ENCODE assay signal across 14 cellular contexts in genomic region chr10:35463105-35463867, GRCh38.
DNase-seq lines count a peak whose midpoint lies in the region; ATAC-seq and TF ChIP-seq lines count a peak whose summit lies in the region.
"Had no signal": no experiment of that assay in that cellular context is flagged by ENCODE, and none has a peak within 500 bp of the region (broad histone marks: within the 10 kb centered on the region; RNA-seq: fewer than 3 reads in every experiment).

No MANE protein-coding gene starts in this region.

- peaks cover 2% of the 10 kb centered on the region for H3K9me3 Mint-ChIP-seq in activated naive CD8-positive, alpha-beta T cell treated with anti-CD3 and anti-CD28 coated beads, Interleukin-2, amount 10 ng/mL, durations not matched to agents 7 days and 5 days
- H3K9me3 Mint-ChIP-seq in activated naive CD8-positive, alpha-beta T cell treated with anti-CD3 and anti-CD28 coated beads, Interleukin-2, amount 50 U/mL, for 24 hours, result no peaks in the 10 kb centered on the region
- H3K9me3 Mint-ChIP-seq in WTC11, result no peaks in the 10 kb centered on the region

- no peak for DNase-seq in activated naive CD8-positive, alpha-beta T cell treated with anti-CD3 and anti-CD28 coated beads, Interleukin-2, amount 10 ng/mL, durations not matched to agents 7 days and 5 days
- no peak for DNase-seq in activated naive CD8-positive, alpha-beta T cell treated with anti-CD3 and anti-CD28 coated beads, Interleukin-2, amount 50 U/mL, for 24 hours
- DNase-seq in WTC11 (ENCODE audit: low spot score) (no peak), inferior parietal cortex (ENCODE audit: extremely low spot score) (peak; percentile 59), superior temporal gyrus (ENCODE audit: extremely low spot score) (peak; percentile 59), NCI-H446 (lab: John Stamatoyannopoulos, UW) (no peak), cerebellar cortex (ENCODE audit: low spot score) (no peak), RWPE1 (ENCODE audit: low spot score) (no peak)
- DNase-seq: effector CD8-positive, alpha-beta T cell; foreskin keratinocyte; Karpas-422; NCI-H446 treated with DMSO at 0.1 percent for 48 hours had no signal

- TF ChIP-seq CTCF in WTC11 (IDR thresholded peaks at IDR 0.05) (no peak), RWPE1 (conservative IDR thresholded peaks at IDR 0.05; ENCODE audit: low read depth) (no peak)

- H3K27me3 Mint-ChIP-seq in activated naive CD8-positive, alpha-beta T cell treated with anti-CD3 and anti-CD28 coated beads, Interleukin-2, amount 10 ng/mL, durations not matched to agents 7 days and 5 days, result no peaks in the 10 kb centered on the region
- no peaks in the 10 kb centered on the region for H3K27me3 Mint-ChIP-seq in activated naive CD8-positive, alpha-beta T cell treated with anti-CD3 and anti-CD28 coated beads, Interleukin-2, amount 50 U/mL, for 24 hours
- no peaks in the 10 kb centered on the region for H3K27me3 Mint-ChIP-seq in WTC11 (ENCODE audit: low read depth)

- POLR2A ChIA-PET in activated naive CD8-positive, alpha-beta T cell treated with anti-CD3 and anti-CD28 coated beads, Interleukin-2, amount 10 ng/mL, durations not matched to agents 7 days and 5 days (lab: Charles Lee), result interaction anchor here (0.5 kb wide), 1 partner anchor 331 kb away, joined by 4 read pairs; no protein-coding TSS in a partner anchor
- POLR2A ChIA-PET in WTC11 (lab: Charles Lee), result no interaction called here
- POLR2A ChIA-PET in RWPE1 (lab: Yijun Ruan, JAX; ENCODE audit: low non-redundant PET), result no interaction called here

- peak overlapping the region; percentile 73 for H3K27ac Mint-ChIP-seq in activated naive CD8-positive, alpha-beta T cell treated with anti-CD3 and anti-CD28 coated beads, Interleukin-2, amount 10 ng/mL, durations not matched to agents 7 days and 5 days
- no peak overlapping the region for H3K27ac Mint-ChIP-seq in activated naive CD8-positive, alpha-beta T cell treated with anti-CD3 and anti-CD28 coated beads, Interleukin-2, amount 50 U/mL, for 24 hours
- H3K27ac Mint-ChIP-seq in WTC11, result peak overlapping the region; percentile 13; the same call in 1 of the 2 replicates

- peak overlapping the region; percentile 45 for H3K4me3 Mint-ChIP-seq in activated naive CD8-positive, alpha-beta T cell treated with anti-CD3 and anti-CD28 coated beads, Interleukin-2, amount 10 ng/mL, durations not matched to agents 7 days and 5 days
- H3K4me3 Mint-ChIP-seq in activated naive CD8-positive, alpha-beta T cell treated with anti-CD3 and anti-CD28 coated beads, Interleukin-2, amount 50 U/mL, for 24 hours, result no peak overlapping the region
- no peak overlapping the region for H3K4me3 Mint-ChIP-seq in WTC11

- H3K4me1 Mint-ChIP-seq in activated naive CD8-positive, alpha-beta T cell treated with anti-CD3 and anti-CD28 coated beads, Interleukin-2, amount 10 ng/mL, durations not matched to agents 7 days and 5 days, result peaks cover 47% of the 10 kb centered on the region
- H3K4me1 Mint-ChIP-seq in activated naive CD8-positive, alpha-beta T cell treated with anti-CD3 and anti-CD28 coated beads, Interleukin-2, amount 50 U/mL, for 24 hours, result peaks cover 60% of the 10 kb centered on the region
- peaks cover 43% of the 10 kb centered on the region for H3K4me1 Mint-ChIP-seq in WTC11

- no peak overlapping the region for H3K27ac ChIP-seq in RWPE1
- H3K27ac ChIP-seq: foreskin keratinocyte, parathyroid adenoma had no signal

- CTCF ChIA-PET in WTC11 (lab: Charles Lee), result interaction anchor here (1.0 to 1.1 kb wide), 4 partner anchors 10 to 137 kb away, joined by 3 to 5 read pairs (median 4); no protein-coding TSS in a partner anchor
- CTCF ChIA-PET in RWPE1 (lab: Yijun Ruan, JAX), result interaction anchor here (0.6 kb wide), 1 partner anchor 139 kb away, joined by 3 read pairs; no protein-coding TSS in a partner anchor

- ATAC-seq in activated naive CD8-positive, alpha-beta T cell treated with anti-CD3 and anti-CD28 coated beads, Interleukin-2, amount 10 ng/mL, durations not matched to agents 7 days and 5 days (ENCODE audit: low read depth), result no peak
- ATAC-seq in activated naive CD8-positive, alpha-beta T cell treated with anti-CD3 and anti-CD28 coated beads, Interleukin-2, amount 50 U/mL, for 24 hours, result no peak
- no peak for ATAC-seq in WTC11
- ATAC-seq: foreskin keratinocyte, SK-N-SH treated with all-trans-retinoic acid at 6 μM for 48 hours had no signal

- peaks cover 9% of the 10 kb centered on the region for H3K36me3 Mint-ChIP-seq in activated naive CD8-positive, alpha-beta T cell treated with anti-CD3 and anti-CD28 coated beads, Interleukin-2, amount 10 ng/mL, durations not matched to agents 7 days and 5 days
- no peaks in the 10 kb centered on the region for H3K36me3 Mint-ChIP-seq in activated naive CD8-positive, alpha-beta T cell treated with anti-CD3 and anti-CD28 coated beads, Interleukin-2, amount 50 U/mL, for 24 hours (ENCODE audit: low read depth)
- H3K36me3 Mint-ChIP-seq in WTC11, result no peaks in the 10 kb centered on the region

TF ChIP-seq in WTC11, 78 proteins besides CTCF, POLR2A, EP300 and RAD21:
- TF ChIP-seq ZNF317 (CRISPR knock-in tag; IDR thresholded peaks at IDR 0.05; ENCODE audit: borderline replicate concordance, low read depth), result no peak

Comparison
In these comparisons a context has a peak if more than half of its experiments do, and no peak if none do; other contexts are left out.
1. DNase-seq: peak in inferior parietal cortex (single experiment) and superior temporal gyrus (single experiment); none in activated naive CD8-positive, alpha-beta T cell treated with anti-CD3 and anti-CD28 coated beads, Interleukin-2, amount 10 ng/mL, durations not matched to agents 7 days and 5 days (single experiment), activated naive CD8-positive, alpha-beta T cell treated with anti-CD3 and anti-CD28 coated beads, Interleukin-2, amount 50 U/mL, for 24 hours (single experiment), WTC11 (single experiment), NCI-H446 (0 of 2), cerebellar cortex (single experiment) and RWPE1 (single experiment).